ENCODE assay signal across 1 cellular context in genomic region chr22:39176067-39176621, GRCh38.
TF ChIP-seq lines count a peak whose summit lies in the region.

No MANE protein-coding gene starts in this region.

TF ChIP-seq in HepG2, 621 proteins besides CTCF, POLR2A, EP300 and RAD21 (continued from another document and continues in another):
- TF ChIP-seq CERS6 (CRISPR knock-in tag; IDR thresholded peaks at IDR 0.05): no peak
- peak; percentile 16; the same call in 1 of the 2 replicates for TF ChIP-seq MYC (CRISPR knock-in tag; IDR thresholded peaks at IDR 0.05; ENCODE audit: borderline replicate concordance)
- TF ChIP-seq ATAD3A (CRISPR knock-in tag; IDR thresholded peaks at IDR 0.05): no peak
- no peak for TF ChIP-seq SRSF9 (IDR thresholded peaks at IDR 0.05; ENCODE audit: borderline replicate concordance, insufficient read depth, low read depth, low read length, poor library complexity, severe bottlenecking)
- TF ChIP-seq ZNF652 (CRISPR knock-in tag; IDR thresholded peaks at IDR 0.05; ENCODE audit: borderline replicate concordance, low read depth): no peak
- TF ChIP-seq HMGXB4 (CRISPR knock-in tag; IDR thresholded peaks at IDR 0.05; ENCODE audit: borderline replicate concordance in 1 of 2, low read depth in 1 of 2): no peak
- no peak for TF ChIP-seq GPN1 (CRISPR knock-in tag; IDR thresholded peaks at IDR 0.05; ENCODE audit: borderline replicate concordance)
- TF ChIP-seq ZNF207 (IDR thresholded peaks at IDR 0.05; ENCODE audit: borderline replicate concordance): no peak
- TF ChIP-seq ZNF446 (CRISPR knock-in tag; IDR thresholded peaks at IDR 0.05): no peak
- no peak for TF ChIP-seq ZNF205 (CRISPR knock-in tag; IDR thresholded peaks at IDR 0.05)
- no peak for TF ChIP-seq ZMYM2 (CRISPR knock-in tag; IDR thresholded peaks at IDR 0.05)
- TF ChIP-seq RFX3 (CRISPR knock-in tag; IDR thresholded peaks at IDR 0.05): no peak
- TF ChIP-seq ZNF543 (CRISPR knock-in tag; IDR thresholded peaks at IDR 0.05): no peak
- peak; percentile 47; the same call in 1 of the 2 replicates for TF ChIP-seq ZNF607 (CRISPR knock-in tag; IDR thresholded peaks at IDR 0.05; ENCODE audit: borderline replicate concordance)
- no peak for TF ChIP-seq BHLHE40 (IDR thresholded peaks at IDR 0.05; ENCODE audit: low read length)
- no peak for TF ChIP-seq BRD4 (CRISPR knock-in tag; IDR thresholded peaks at IDR 0.05)
- no peak for TF ChIP-seq ZNF512 (CRISPR knock-in tag; IDR thresholded peaks at IDR 0.05)
- TF ChIP-seq NR3C1 (CRISPR knock-in tag; IDR thresholded peaks at IDR 0.05): no peak
- TF ChIP-seq TFDP1 (CRISPR knock-in tag; IDR thresholded peaks at IDR 0.05; ENCODE audit: borderline replicate concordance): peak; percentile 44; the same call in 1 of the 2 replicates
- no peak for TF ChIP-seq LCORL (IDR thresholded peaks at IDR 0.05)
- TF ChIP-seq LCORL (CRISPR knock-in tag; IDR thresholded peaks at IDR 0.05): peak; percentile 95
- TF ChIP-seq ZBTB7A (CRISPR knock-in tag; IDR thresholded peaks at IDR 0.05): 0 out of 2 replicates have a peak, but pooled peaks have one; percentile 13
- TF ChIP-seq ZFX (CRISPR knock-in tag; IDR thresholded peaks at IDR 0.05; ENCODE audit: low read depth): peak; percentile 58; the same call in 1 of the 2 replicates
- TF ChIP-seq ELF3 (CRISPR knock-in tag; IDR thresholded peaks at IDR 0.05): peak; percentile 83
- 0 out of 2 replicates have a peak, but pooled peaks have one; percentile 24 for TF ChIP-seq ZNF264 (CRISPR knock-in tag; IDR thresholded peaks at IDR 0.05)
- no peak for TF ChIP-seq KLF15 (CRISPR knock-in tag; IDR thresholded peaks at IDR 0.05; ENCODE audit: borderline replicate concordance)
- no peak for TF ChIP-seq ZNF773 (CRISPR knock-in tag; IDR thresholded peaks at IDR 0.05; ENCODE audit: borderline replicate concordance)
- TF ChIP-seq ATF4 (CRISPR knock-in tag; IDR thresholded peaks at IDR 0.05): no peak
- TF ChIP-seq FOXP4 (CRISPR knock-in tag; IDR thresholded peaks at IDR 0.05): peak; percentile 70
- TF ChIP-seq ZNF703 (CRISPR knock-in tag; IDR thresholded peaks at IDR 0.05; ENCODE audit: borderline replicate concordance): no peak
- TF ChIP-seq ETS1 (CRISPR knock-in tag; IDR thresholded peaks at IDR 0.05): no peak
- TF ChIP-seq GFI1 (CRISPR knock-in tag; IDR thresholded peaks at IDR 0.05; ENCODE audit: borderline replicate concordance): no peak
- TF ChIP-seq STAT6 (CRISPR knock-in tag; IDR thresholded peaks at IDR 0.05; ENCODE audit: borderline replicate concordance): no peak
- TF ChIP-seq CREM (IDR thresholded peaks at IDR 0.05): no peak
- TF ChIP-seq CREM (CRISPR knock-in tag; IDR thresholded peaks at IDR 0.05): no peak
- 0 out of 2 replicates have a peak, but pooled peaks have one; percentile 49 for TF ChIP-seq TRAFD1 (CRISPR knock-in tag; IDR thresholded peaks at IDR 0.05; ENCODE audit: borderline replicate concordance)
- no peak for TF ChIP-seq AHR (CRISPR knock-in tag; IDR thresholded peaks at IDR 0.05)
- no peak for TF ChIP-seq KLF6 (CRISPR knock-in tag; IDR thresholded peaks at IDR 0.05)
- no peak for TF ChIP-seq CENPT (CRISPR knock-in tag; IDR thresholded peaks at IDR 0.05; ENCODE audit: low read depth)
- TF ChIP-seq ZNF276 (CRISPR knock-in tag; IDR thresholded peaks at IDR 0.05; ENCODE audit: low read depth): no peak
- no peak for TF ChIP-seq DNMT3B (CRISPR knock-in tag; conservative IDR thresholded peaks at IDR 0.05)
- TF ChIP-seq E2F5 (CRISPR knock-in tag; conservative IDR thresholded peaks at IDR 0.05): no peak
- TF ChIP-seq ZSCAN5A (CRISPR knock-in tag; IDR thresholded peaks at IDR 0.05; ENCODE audit: borderline replicate concordance): no peak
